In the genomic region with DNA sequence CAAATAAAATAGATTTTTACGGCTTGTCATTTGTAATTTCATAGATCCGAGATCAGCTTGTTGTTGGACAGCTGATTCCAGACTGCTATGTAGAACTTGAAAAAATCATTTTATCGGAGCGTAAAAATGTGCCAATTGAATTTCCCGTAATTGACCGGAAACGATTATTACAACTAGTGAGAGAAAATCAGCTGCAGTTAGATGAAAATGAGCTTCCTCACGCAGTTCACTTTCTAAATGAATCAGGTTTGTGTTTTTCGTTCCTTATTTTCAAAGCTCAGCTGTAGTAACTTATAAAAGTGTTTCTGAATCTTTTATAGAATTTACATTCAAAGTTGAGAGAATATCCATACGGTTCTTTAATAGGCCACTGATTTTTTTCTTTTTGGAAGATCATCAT, we compare ENCODE assay signal across 15 cellular contexts.
DNase-seq lines count a peak whose midpoint lies in the region; ATAC-seq and TF ChIP-seq lines count a peak whose summit lies in the region.
"Had no signal": no experiment of that assay in that cellular context is flagged by ENCODE, and none has a peak within 500 bp of the region (broad histone marks: within the 10 kb centered on the region; RNA-seq: fewer than 3 reads in every experiment).

No MANE protein-coding gene starts in this region.

- no peaks in the 10 kb centered on the region for H4K20me1 ChIP-seq in OCI-LY1 (ENCODE audit: insufficient read depth, low read length)

- H3F3A ChIP-seq in OCI-LY1 (ENCODE audit: insufficient read depth, low read length) = no peaks in the 10 kb centered on the region

- no peaks in the 10 kb centered on the region for H3K4me1 Mint-ChIP-seq in activated CD8-positive, alpha-beta memory T cell treated with anti-CD3 and anti-CD28 coated beads, Interleukin-2, amount 10 ng/mL, durations not matched to agents 7 days and 5 days

- H3K4me1 ChIP-seq in OCI-LY1 (ENCODE audit: insufficient read depth, low read length, severe bottlenecking) (peaks cover 28% of the 10 kb centered on the region), Peyer's patch (no peaks in the 10 kb centered on the region)
- H3K4me1 ChIP-seq: heart left ventricle had no signal

- peak overlapping the region; percentile 42; the same call in 1 of the 2 replicates for H3K4me2 ChIP-seq in OCI-LY1 (ENCODE audit: low read length)

- no peaks in the 10 kb centered on the region for H3K9me2 ChIP-seq in OCI-LY1 (ENCODE audit: low read depth, low read length)

- no peak overlapping the region for H3K27ac Mint-ChIP-seq in activated CD8-positive, alpha-beta memory T cell treated with anti-CD3 and anti-CD28 coated beads, Interleukin-2, amount 10 ng/mL, durations not matched to agents 7 days and 5 days
- H3K27ac Mint-ChIP-seq: HFFc6 had no signal

- DNase-seq in NCI-H2029 treated with DMSO at 0.1 percent for 48 hours (lab: John Stamatoyannopoulos, UW) (no peak), Peyer's patch (no peak), HuH-7.5 (ENCODE audit: low spot score) (no peak)
- no peak for DNase-seq in activated CD8-positive, alpha-beta memory T cell treated with anti-CD3 and anti-CD28 coated beads, Interleukin-2, amount 10 ng/mL, durations not matched to agents 7 days and 5 days
- DNase-seq: effector CD8-positive, alpha-beta T cell; heart left ventricle; HFFc6; mammary epithelial cell; MG63; NCI-H526 treated with DMSO at 0.1 percent for 48 hours; trophoblast cell had no signal

- no peaks in the 10 kb centered on the region for H3K27me3 Mint-ChIP-seq in activated CD8-positive, alpha-beta memory T cell treated with anti-CD3 and anti-CD28 coated beads, Interleukin-2, amount 10 ng/mL, durations not matched to agents 7 days and 5 days

- H3K36me3 ChIP-seq in OCI-LY1 (ENCODE audit: insufficient read depth, low read length) (no peaks in the 10 kb centered on the region), Peyer's patch (no peaks in the 10 kb centered on the region)
- H3K36me3 ChIP-seq: MG63 had no signal

- H3K4me3 ChIP-seq in OCI-LY1 (ENCODE audit: low read depth, low read length, poor library complexity, severe bottlenecking) (no peak overlapping the region), Peyer's patch (no peak overlapping the region)
- H3K4me3 ChIP-seq: heart left ventricle, MG63 had no signal

- H3K9ac ChIP-seq in OCI-LY1 (ENCODE audit: low read length) = no peak overlapping the region

- peak overlapping the region; percentile 13 for H2AFZ ChIP-seq in OCI-LY1 (ENCODE audit: low read length)

- H3K79me2 ChIP-seq in OCI-LY1 (ENCODE audit: insufficient read depth, low read length) = no peaks in the 10 kb centered on the region

- no peaks in the 10 kb centered on the region for H3K9me3 Mint-ChIP-seq in activated CD8-positive, alpha-beta memory T cell treated with anti-CD3 and anti-CD28 coated beads, Interleukin-2, amount 10 ng/mL, durations not matched to agents 7 days and 5 days (ENCODE audit: low read depth)
- H3K9me3 Mint-ChIP-seq: HFFc6 had no signal

- H3K36me3 Mint-ChIP-seq in activated CD8-positive, alpha-beta memory T cell treated with anti-CD3 and anti-CD28 coated beads, Interleukin-2, amount 10 ng/mL, durations not matched to agents 7 days and 5 days = no peaks in the 10 kb centered on the region

- ATAC-seq in GM18499 (IDR thresholded peaks at IDR 0.05; ENCODE audit: insufficient read depth, unreplicated experiment) (peak; percentile 95), GM21423 (IDR thresholded peaks at IDR 0.05; ENCODE audit: unreplicated experiment) (peak; percentile 78), HG03045 (IDR thresholded peaks at IDR 0.05; ENCODE audit: unreplicated experiment) (peak; percentile 78)
- ATAC-seq in activated CD8-positive, alpha-beta memory T cell treated with anti-CD3 and anti-CD28 coated beads, Interleukin-2, amount 10 ng/mL, durations not matched to agents 7 days and 5 days = no peak
- ATAC-seq: heart left ventricle had no signal

- CTCF ChIA-PET in activated CD8-positive, alpha-beta memory T cell treated with anti-CD3 and anti-CD28 coated beads, Interleukin-2, amount 10 ng/mL, durations not matched to agents 7 days and 5 days (lab: Charles Lee) = interaction anchor here (0.8 to 1.1 kb wide), 2 partner anchors 11 to 303 kb away, joined by 5 read pairs; no protein-coding TSS in a partner anchor

- no peak overlapping the region for H3K4me3 Mint-ChIP-seq in activated CD8-positive, alpha-beta memory T cell treated with anti-CD3 and anti-CD28 coated beads, Interleukin-2, amount 10 ng/mL, durations not matched to agents 7 days and 5 days
- H3K4me3 Mint-ChIP-seq: HFFc6 had no signal

- TF ChIP-seq CTCF in OCI-LY1 (IDR thresholded peaks at IDR 0.05; ENCODE audit: low read length) = no peak
- TF ChIP-seq CTCF in Peyer's patch (IDR thresholded peaks at IDR 0.05) = no peak

- H3K9me3 ChIP-seq in OCI-LY1 (ENCODE audit: low read length) = no peaks in the 10 kb centered on the region
- H3K9me3 ChIP-seq in Peyer's patch = no peaks in the 10 kb centered on the region
- H3K9me3 ChIP-seq: heart left ventricle, MG63 had no signal

- H3K27ac ChIP-seq in OCI-LY1 (ENCODE audit: low read depth, low read length, poor library complexity, severe bottlenecking) (no peak overlapping the region), Peyer's patch (no peak overlapping the region)
- H3K27ac ChIP-seq: heart left ventricle had no signal

- H3K27me3 ChIP-seq in OCI-LY1 (ENCODE audit: insufficient read depth, low read length) (no peaks in the 10 kb centered on the region), Peyer's patch (no peaks in the 10 kb centered on the region)
- H3K27me3 ChIP-seq: heart left ventricle, MG63 had no signal

- no peak for TF ChIP-seq POLR2A in Peyer's patch (IDR thresholded peaks at IDR 0.05)
